Comparison of ENCODE assay signal across 9 cellular contexts in genomic region chr7:74612015-74612829, GRCh38. TPM values are rescaled to one million over a fixed set of nuclear protein-coding genes. Genes with fewer than 3 reads are reported as not detected.
DNase-seq lines count a peak whose midpoint lies in the region; ATAC-seq, FAIRE-seq and TF ChIP-seq lines count a peak whose summit lies in the region.
"Had no signal": no experiment of that assay in that cellular context is flagged by ENCODE, and none has a peak within 500 bp of the region (broad histone marks: within the 10 kb centered on the region; RNA-seq: fewer than 3 reads in every experiment).

No MANE protein-coding gene starts in this region.

- H3K27me3 ChIP-seq in astrocyte (ENCODE audit: insufficient read depth, low read length), result no peaks in the 10 kb centered on the region
- no peaks in the 10 kb centered on the region for H3K27me3 ChIP-seq in keratinocyte (ENCODE audit: control insufficient read depth, extremely low read depth, insufficient read depth, low read length)
- H3K27me3 ChIP-seq in upper lobe of right lung, result no peaks in the 10 kb centered on the region

- intact Hi-C loops in upper lobe of right lung (cut with DNase I), result no loop called here

- peak; percentile 45 for ATAC-seq in upper lobe of right lung
- no peak for ATAC-seq in T-helper 17 cell
- no peak for ATAC-seq in GM18868 (IDR thresholded peaks at IDR 0.05; ENCODE audit: unreplicated experiment)
- ATAC-seq: PC-3 had no signal

- peaks cover 2% of the 10 kb centered on the region for H3K9me3 Mint-ChIP-seq in astrocyte (ENCODE audit: unreplicated experiment)
- no peaks in the 10 kb centered on the region for H3K9me3 Mint-ChIP-seq in immature natural killer cell

- FAIRE-seq in astrocyte (lab: Jason Lieb, UNC) (no peak), keratinocyte (lab: Jason Lieb, UNC) (peak; percentile 44)

- no peaks in the 10 kb centered on the region for H3K9me3 ChIP-seq in astrocyte (ENCODE audit: insufficient read depth, low read depth, low read length)
- H3K9me3 ChIP-seq in keratinocyte (ENCODE audit: control insufficient read depth, low read depth, low read length), result no peaks in the 10 kb centered on the region
- no peaks in the 10 kb centered on the region for H3K9me3 ChIP-seq in upper lobe of right lung
- H3K9me3 ChIP-seq in T-helper 17 cell (ENCODE audit: control insufficient read depth, low read length, poor library complexity, severe bottlenecking), result no peaks in the 10 kb centered on the region

- H3K36me3 ChIP-seq in astrocyte (ENCODE audit: insufficient read depth, low read length) (no peaks in the 10 kb centered on the region), keratinocyte (ENCODE audit: control insufficient read depth in 2 of 2, extremely low read depth in 1 of 2, insufficient read depth in 2 of 2, low read length in 2 of 2) (no peaks in the 10 kb centered on the region), upper lobe of right lung (no peaks in the 10 kb centered on the region)

- no peaks in the 10 kb centered on the region for H3K36me3 Mint-ChIP-seq in astrocyte (ENCODE audit: low read depth, unreplicated experiment)
- peaks cover 0 to 4% (median 0%) of the 10 kb centered on the region in 3 donors for H3K36me3 Mint-ChIP-seq in immature natural killer cell
- peaks cover 2% of the 10 kb centered on the region for H3K36me3 Mint-ChIP-seq in T-helper 17 cell (ENCODE audit: low read depth)

- no peaks in the 10 kb centered on the region for H3K9me1 ChIP-seq in keratinocyte (ENCODE audit: control insufficient read depth, extremely low read depth, insufficient read depth, low read length)

- TF ChIP-seq CTCF in astrocyte (IDR thresholded peaks at IDR 0.05; ENCODE audit: insufficient read depth, low read depth, low read length) (no peak), keratinocyte (optimal IDR thresholded peaks at IDR 0.05 in 1 of 3, IDR thresholded peaks at IDR 0.05 in 1 of 3, conservative IDR thresholded peaks at IDR 0.05 in 1 of 3; ENCODE audit: extremely low read depth in 1 of 3, insufficient read depth in 2 of 3, low read length in 3 of 3) (no peak), upper lobe of right lung (IDR thresholded peaks at IDR 0.05) (no peak)

- H3K27me3 Mint-ChIP-seq in astrocyte (ENCODE audit: low read depth, unreplicated experiment) (peaks cover under 1% of the 10 kb centered on the region), immature natural killer cell (ENCODE audit: low read depth in 3 of 3) (peaks cover 3 to 8% (median 4%) of the 10 kb centered on the region in 3 donors), T-helper 17 cell (peaks cover 5% of the 10 kb centered on the region)

- H3K4me2 ChIP-seq in astrocyte (ENCODE audit: low read length) (peak overlapping the region; percentile 56), keratinocyte (ENCODE audit: control insufficient read depth, extremely low read depth, insufficient read depth, low read depth, low read length) (peak overlapping the region; percentile 25)

- dilution Hi-C loops in keratinocyte (cut with MboI; ENCODE audit: extremely low pct_ligation_motif_present, low sequenced_read_pairs), result no loop called here

- H3K4me3 Mint-ChIP-seq in astrocyte (ENCODE audit: unreplicated experiment) (no peak overlapping the region), immature natural killer cell (no peak overlapping the region), T-helper 17 cell (no peak overlapping the region)

- peak; percentile 15 for DNase-seq in NCI-H748 (lab: John Stamatoyannopoulos, UW; ENCODE audit: unreplicated experiment)
- DNase-seq in NCI-H748 treated with DMSO at 0.1 percent for 48 hours (lab: John Stamatoyannopoulos, UW), result no peak
- peak; percentile 51 for DNase-seq in astrocyte (ENCODE audit: low read depth)
- DNase-seq in keratinocyte (ENCODE audit: low read depth, low spot score), result peak; percentile 90
- peak; percentile 76 for DNase-seq in upper lobe of right lung
- DNase-seq in immature natural killer cell, result no peak
- no peak for DNase-seq in T-helper 17 cell
- DNase-seq: PC-3 had no signal

- H3K27ac ChIP-seq in astrocyte (ENCODE audit: low read depth, low read length) (no peak overlapping the region), keratinocyte (ENCODE audit: control insufficient read depth, insufficient read depth, low read length) (peak overlapping the region; percentile 4), upper lobe of right lung (peak overlapping the region; percentile 55)

- H3K4me1 Mint-ChIP-seq in astrocyte (ENCODE audit: low read depth, unreplicated experiment) (peaks cover 10% of the 10 kb centered on the region), immature natural killer cell (peaks cover 0 to 2% of the 10 kb centered on the region in 2 donors), T-helper 17 cell (peaks cover 6% of the 10 kb centered on the region)

- H3K79me2 ChIP-seq in astrocyte (ENCODE audit: insufficient read depth, low read length) (no peaks in the 10 kb centered on the region), keratinocyte (ENCODE audit: control insufficient read depth, insufficient read depth, low read length) (no peaks in the 10 kb centered on the region)

- H3K4me1 ChIP-seq in astrocyte (ENCODE audit: insufficient read depth, low read length) (peaks cover 5% of the 10 kb centered on the region), keratinocyte (ENCODE audit: control insufficient read depth, extremely low read depth, insufficient read depth, low read length) (peaks cover 12% of the 10 kb centered on the region), upper lobe of right lung (peaks cover 5% of the 10 kb centered on the region)

- H3K9ac ChIP-seq in astrocyte (ENCODE audit: low read length), result no peak overlapping the region
- H3K9ac ChIP-seq in keratinocyte (ENCODE audit: control insufficient read depth, extremely low read depth, insufficient read depth, low read length), result no peak overlapping the region

- H4K20me1 ChIP-seq in astrocyte (ENCODE audit: insufficient read depth, low read length) (no peaks in the 10 kb centered on the region), keratinocyte (ENCODE audit: control insufficient read depth, extremely low read depth, insufficient read depth, low read length) (no peaks in the 10 kb centered on the region)

- H3K4me3 ChIP-seq in astrocyte (ENCODE audit: insufficient read depth, low read depth, low read length) (no peak overlapping the region), keratinocyte (ENCODE audit: control insufficient read depth in 2 of 3, extremely low read depth in 1 of 3, insufficient read depth in 2 of 3, low read depth in 1 of 3, low read length in 3 of 3) (no peak overlapping the region), upper lobe of right lung (no peak overlapping the region)

- H3K27ac Mint-ChIP-seq in astrocyte (ENCODE audit: unreplicated experiment), result peak overlapping the region; percentile 95
- peak overlapping the region in 1 of 6 donors; percentile 27 for H3K27ac Mint-ChIP-seq in immature natural killer cell
- H3K27ac Mint-ChIP-seq in T-helper 17 cell, result no peak overlapping the region

- H2AFZ ChIP-seq in astrocyte (ENCODE audit: low read depth, low read length) (peak overlapping the region; percentile 48), keratinocyte (ENCODE audit: control insufficient read depth, low read length) (no peak overlapping the region)

RNA-seq across cellular contexts. Expression of gene GTF2I, which starts 45.3 kb away (rescaled TPM):
- total RNA-seq in astrocyte, result 162 and 168 TPM in 2 replicates
- polyA plus RNA-seq in keratinocyte, result 31.6 to 73.4 TPM (median 56.1 TPM) in 3 replicates
- 211 TPM for polyA plus RNA-seq in keratinocyte (2011; ENCODE audit: low read depth)
- 33.9 and 43.1 TPM in 2 replicates for polyA plus RNA-seq in keratinocyte (2011; cell fraction: cytosol; rRNA removed)
- polyA plus RNA-seq in keratinocyte (2011; cell fraction: nucleus; rRNA removed), result 163 and 165 TPM in 2 replicates
- 45.6 and 85.9 TPM in 2 replicates for polyA plus RNA-seq in keratinocyte (2012; ENCODE audit: low replicate concordance)
- 21.5 to 63.4 TPM (median 44.7 TPM) in 3 replicates for polyA minus RNA-seq in keratinocyte
- polyA minus RNA-seq in keratinocyte (2011; cell fraction: cytosol; rRNA and poly(A)+ RNA removed), result 24.0 TPM
- 74.7 and 107 TPM in 2 replicates for polyA minus RNA-seq in keratinocyte (2011; cell fraction: nucleus; rRNA and poly(A)+ RNA removed)
- total RNA-seq in upper lobe of right lung, result 221 TPM
- polyA plus RNA-seq in immature natural killer cell, result 10 to 100 TPM; 37.2 to 82.0 (median 45.6) TPM
- 100 to 1,000 TPM; 127 to 141 TPM for total RNA-seq in T-helper 17 cell

Comparison
In these comparisons a context has a peak if more than half of its experiments do, and no peak if none do; other contexts are left out.
1. DNase-seq: peak in NCI-H748 (single experiment), astrocyte (single experiment), keratinocyte (single experiment) and upper lobe of right lung (single experiment); none in NCI-H748 treated with DMSO at 0.1 percent for 48 hours (single experiment), immature natural killer cell (0 of 3) and T-helper 17 cell (0 of 3).